ENCODE assay signal across 9 cellular contexts in the genomic region with DNA sequence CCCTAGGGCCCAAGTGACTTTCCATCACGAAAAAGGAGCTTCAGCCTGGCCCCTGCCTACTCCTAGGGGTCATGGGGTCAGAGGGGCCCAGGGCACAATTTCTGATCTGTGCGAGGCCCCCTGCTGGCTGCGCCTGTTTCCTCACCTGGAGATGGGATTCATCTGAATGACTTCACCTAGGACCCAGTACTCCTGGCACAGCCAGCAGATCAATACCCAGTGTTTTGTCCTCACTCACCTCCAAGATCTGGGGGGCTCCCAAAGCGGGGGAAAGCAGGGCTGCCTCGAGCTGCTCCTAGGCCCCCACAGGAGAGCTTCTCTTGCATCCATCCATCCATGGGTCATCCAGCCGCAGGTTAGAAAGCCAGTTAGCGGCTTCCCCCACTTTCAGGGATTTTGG. TPM values are rescaled to one million over a fixed set of nuclear protein-coding genes. Genes with fewer than 3 reads are reported as not detected.
DNase-seq lines count a peak whose midpoint lies in the region; ATAC-seq, FAIRE-seq and TF ChIP-seq lines count a peak whose summit lies in the region.
"Had no signal": no experiment of that assay in that cellular context is flagged by ENCODE, and none has a peak within 500 bp of the region (broad histone marks: within the 10 kb centered on the region; RNA-seq: fewer than 3 reads in every experiment).

No MANE protein-coding gene starts in this region.

- H2AFZ ChIP-seq in PC-9 = no peak overlapping the region

- peaks cover 3% of the 10 kb centered on the region for H3K36me3 Mint-ChIP-seq in T-helper 17 cell (ENCODE audit: low read depth)

- H3K27ac ChIP-seq in A549 (no peak overlapping the region), PC-9 (no peak overlapping the region), uterus (no peak overlapping the region)

- POLR2A ChIA-PET in A549 (lab: Yijun Ruan, JAX) (no interaction called here), PC-9 (lab: Charles Lee; ENCODE audit: unreplicated experiment) (no interaction called here)

- no peak overlapping the region for H3K4me3 Mint-ChIP-seq in T-helper 17 cell

- H3K4me1 Mint-ChIP-seq in T-helper 17 cell = peaks cover 12% of the 10 kb centered on the region

- intact Hi-C loops in PC-9 (cut with micrococcal nuclease; ENCODE audit: unreplicated experiment) = no loop called here
- intact Hi-C loops in uterus (cut with DNase I; ENCODE audit: low total_unique reads) = no loop called here

- no peak overlapping the region for H3K27ac Mint-ChIP-seq in T-helper 17 cell

- TF ChIP-seq RAD21 in A549 (conservative IDR thresholded peaks at IDR 0.05 in 1 of 2, IDR thresholded peaks at IDR 0.05 in 1 of 2) = 0 out of 5 replicates have a peak, but pooled peaks of 1 of the 2 experiments have one; percentile 17

- TF ChIP-seq EP300 in A549 (IDR thresholded peaks at IDR 0.05) = no peak

- DNase-seq in A549 (ENCODE audit: low read depth in 1 of 2, low spot score in 1 of 2) = peak; percentile 14 to 68
- DNase-seq in ELR (ENCODE audit: low read depth) = peak; percentile 14
- DNase-seq in PC-9 = peak in 1 of 2 experiments; percentile 18
- DNase-seq in fibroblast of villous mesenchyme (ENCODE audit: low read depth) = no peak
- no peak for DNase-seq in uterus
- DNase-seq in T-helper 17 cell = no peak
- DNase-seq: NCI-H510A treated with DMSO at 0.1 percent for 48 hours had no signal

- WGBS in A549 (ENCODE audit: missing lambda C conversion rate) = 43% methylated on average over 6 of the region's 7 CpGs

- H3K4me3 ChIP-seq in A549 = no peak overlapping the region
- no peak overlapping the region for H3K4me3 ChIP-seq in PC-9
- no peak overlapping the region for H3K4me3 ChIP-seq in fibroblast of villous mesenchyme (ENCODE audit: low read depth, low read length)
- H3K4me3 ChIP-seq in uterus = no peak overlapping the region

- no peaks in the 10 kb centered on the region for H3F3A ChIP-seq in PC-9 (ENCODE audit: insufficient read depth, low read depth)

- H3K9me3 ChIP-seq in A549 = no peaks in the 10 kb centered on the region
- H3K9me3 ChIP-seq in PC-9 (ENCODE audit: insufficient read depth, low read depth) = no peaks in the 10 kb centered on the region
- H3K9me3 ChIP-seq in uterus = no peaks in the 10 kb centered on the region
- no peaks in the 10 kb centered on the region for H3K9me3 ChIP-seq in T-helper 17 cell (ENCODE audit: control insufficient read depth, low read length, poor library complexity, severe bottlenecking)

- peak; percentile 42 for TF ChIP-seq CTCF in A549 (IDR thresholded peaks at IDR 0.05)
- TF ChIP-seq CTCF in PC-9 (conservative IDR thresholded peaks at IDR 0.05) = peak; percentile 74
- TF ChIP-seq CTCF in fibroblast of villous mesenchyme (IDR thresholded peaks at IDR 0.05; ENCODE audit: insufficient read depth, low read depth, low read length) = peak; percentile 36
- no peak for TF ChIP-seq CTCF in uterus (IDR thresholded peaks at IDR 0.05)

- ATAC-seq in A549 = peak in 1 of 2 experiments; percentile 87; a peak in 3 of 6 replicates
- no peak for ATAC-seq in HG02798 (IDR thresholded peaks at IDR 0.05; ENCODE audit: poor library complexity, unreplicated experiment)
- ATAC-seq in GM19351 (IDR thresholded peaks at IDR 0.05; ENCODE audit: unreplicated experiment) = no peak
- no peak for ATAC-seq in T-helper 17 cell

- no TSS peak for BruUV-seq in PC-9 (replicated peaks; lab: Mats Ljungman, UMichigan)

- no peak for FAIRE-seq in A549 (lab: Jason Lieb, UNC)

- H3K36me3 ChIP-seq in PC-9 (ENCODE audit: low read depth) = no peaks in the 10 kb centered on the region
- H3K36me3 ChIP-seq in uterus = no peaks in the 10 kb centered on the region

- no peaks in the 10 kb centered on the region; the same call in 1 of the 2 replicates for H4K20me1 ChIP-seq in PC-9 (ENCODE audit: insufficient read depth)

- H3K79me2 ChIP-seq in PC-9 (ENCODE audit: low read depth) = no peaks in the 10 kb centered on the region

- no peaks in the 10 kb centered on the region for H3K9me2 ChIP-seq in PC-9 (ENCODE audit: insufficient read depth)

- no peak for TF ChIP-seq POLR2A in A549 (IDR thresholded peaks at IDR 0.05; ENCODE audit: low read length)
- no peak for TF ChIP-seq POLR2A in uterus (IDR thresholded peaks at IDR 0.05)

- CTCF ChIA-PET in A549 (lab: Yijun Ruan, JAX) (interaction anchor here (0.6 to 2.9 kb wide), 21 partner anchors 10 to 473 kb away, joined by 3 to 14 read pairs (median 3); no protein-coding TSS in a partner anchor), PC-9 (lab: Charles Lee) (no interaction called here)

- no peaks in the 10 kb centered on the region for H3K4me1 ChIP-seq in A549
- no peaks in the 10 kb centered on the region for H3K4me1 ChIP-seq in PC-9 (replicated peaks; ENCODE audit: insufficient read depth)
- H3K4me1 ChIP-seq in uterus = no peaks in the 10 kb centered on the region

- H3K27me3 ChIP-seq in PC-9 (ENCODE audit: insufficient read depth, low read depth) (peaks cover 95% of the 10 kb centered on the region), uterus (no peaks in the 10 kb centered on the region)

- peaks cover 27% of the 10 kb centered on the region for H3K27me3 Mint-ChIP-seq in T-helper 17 cell

- H3K4me2 ChIP-seq in A549 (no peak overlapping the region), PC-9 (no peak overlapping the region)

TF ChIP-seq in A549, 52 proteins besides CTCF, POLR2A, EP300 and RAD21:
- TF ChIP-seq ZSCAN20 (CRISPR knock-in tag; IDR thresholded peaks at IDR 0.05) (no peak), EHMT2 (IDR thresholded peaks at IDR 0.05; ENCODE audit: low read depth) (no peak), GATA3 (IDR thresholded peaks at IDR 0.05; ENCODE audit: borderline replicate concordance) (no peak), SMC3 (IDR thresholded peaks at IDR 0.05) (peak; percentile 39; the same call in 1 of the 3 replicates)
TF ChIP-seq in A549: peak in this region for 1.

RNA-seq across cellular contexts. Expression of a gene that starts 33.8 kb away (rescaled TPM):
- polyA plus RNA-seq in A549 (2011; rRNA removed) = 5.2 and 7.0 TPM in 2 replicates
- polyA plus RNA-seq in A549 (2012; cell fraction: cytosol; rRNA removed) = 7.4 and 7.7 TPM in 2 replicates
- polyA plus RNA-seq in A549 (2012; cell fraction: nucleus; rRNA removed) = 6.6 and 7.3 TPM in 2 replicates
- polyA plus RNA-seq in A549 (2017; fragmentation: RNase III; extraction: RNeasy Plus Mini Kit Qiagen cat#74134 plus additional on column Dnase treatment) = 4.7 to 5.7 TPM (median 4.9 TPM) in 3 replicates
- 4.9 and 5.1 TPM in 2 replicates for polyA minus RNA-seq in A549 (2011; rRNA and poly(A)+ RNA removed)
- total RNA-seq in PC-9 (2021) = 7.3 and 13.6 TPM in 2 replicates
- total RNA-seq in fibroblast of villous mesenchyme = 0.43 and 0.97 TPM in 2 replicates
- 10 to 100 TPM in 3 of 4 donors, 1 to 10 TPM in 1; 2.6 to 36.5 (median 23.5) TPM for total RNA-seq in uterus
- total RNA-seq in T-helper 17 cell = 1 to 10 TPM in 1 of 2 donors, under 1 TPM in 1; 0.68 to 5.8 TPM

Comparison
In these comparisons a context has a peak if more than half of its experiments do, and no peak if none do; other contexts are left out.
1. DNase-seq: peak in A549 (2 of 2) and ELR (single experiment); none in fibroblast of villous mesenchyme (single experiment), uterus (0 of 2) and T-helper 17 cell (0 of 3).
2. CTCF ChIP-seq: peak in A549 (single experiment), PC-9 (single experiment) and fibroblast of villous mesenchyme (single experiment); none in uterus (0 of 4).